In the genomic region with DNA sequence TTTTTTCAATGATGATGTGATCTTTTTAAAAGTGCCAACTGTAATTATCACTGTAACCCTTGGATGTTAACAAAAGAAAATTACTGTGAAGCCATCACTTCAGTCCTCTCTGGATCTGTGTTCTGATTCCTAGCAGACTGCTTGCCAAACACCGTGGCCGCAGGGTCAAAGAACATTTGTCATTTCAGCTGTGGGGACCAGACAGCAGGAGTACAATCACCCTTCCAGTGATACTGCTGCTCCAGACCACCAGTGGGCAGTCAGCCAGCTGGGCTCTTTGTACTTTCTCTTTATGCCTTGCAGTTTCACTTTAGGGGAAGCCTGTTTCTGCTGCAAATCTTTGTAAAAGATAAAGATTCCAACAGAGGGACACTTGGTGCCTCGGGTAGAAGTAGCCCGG, we compare ENCODE assay signal across 15 cellular contexts.
A peak's percentile ranks its signal among the peaks of the same experiment; 100 is the strongest.
DNase-seq lines count a peak whose midpoint lies in the region; ATAC-seq and TF ChIP-seq lines count a peak whose summit lies in the region.
"Had no signal": no experiment of that assay in that cellular context is flagged by ENCODE, and none has a peak within 500 bp of the region (broad histone marks: within the 10 kb centered on the region; RNA-seq: fewer than 3 reads in every experiment).

No MANE protein-coding gene starts in this region.

- CTCF ChIA-PET in SK-N-SH (lab: Yijun Ruan, JAX) = interaction anchor here (0.7 kb wide), 1 partner anchor 15 kb away, joined by 4 read pairs; no protein-coding TSS in a partner anchor

- H3K27me3 ChIP-seq in SK-N-SH (ENCODE audit: insufficient read depth) = no peaks in the 10 kb centered on the region
- H3K27me3 ChIP-seq: upper lobe of left lung had no signal

- TF ChIP-seq RAD21 in SK-N-SH (IDR thresholded peaks at IDR 0.05; ENCODE audit: low read length) = peak; percentile 48

- POLR2A ChIA-PET in SK-N-SH (lab: Yijun Ruan, JAX) = no interaction called here

- TF ChIP-seq CTCF in SK-N-SH (IDR thresholded peaks at IDR 0.05) (no peak), fibroblast of villous mesenchyme (IDR thresholded peaks at IDR 0.05; ENCODE audit: insufficient read depth, low read depth, low read length) (no peak), neural crest cell (conservative IDR thresholded peaks at IDR 0.05) (peak; percentile 19)

- H3K36me3 ChIP-seq in SK-N-SH (replicated peaks in 1 of 2; ENCODE audit: control insufficient read depth in 1 of 2, insufficient read depth in 2 of 2, low read length in 1 of 2) = no peaks in the 10 kb centered on the region
- H3K36me3 ChIP-seq: upper lobe of left lung had no signal

- no peak overlapping the region for H2AFZ ChIP-seq in SK-N-SH (ENCODE audit: low read depth)

- H3K9me2 ChIP-seq in SK-N-SH = no peaks in the 10 kb centered on the region

- no peak for ATAC-seq in GM19455 (IDR thresholded peaks at IDR 0.05; ENCODE audit: unreplicated experiment)
- ATAC-seq: HCT116 had no signal

- H3F3A ChIP-seq in SK-N-SH (replicated peaks; ENCODE audit: insufficient read depth) = no peaks in the 10 kb centered on the region

- H3K4me2 ChIP-seq in SK-N-SH = no peak overlapping the region

- H3K4me1 Mint-ChIP-seq in neural crest cell = peaks cover 5% of the 10 kb centered on the region
- H3K4me1 Mint-ChIP-seq in T-helper 2 cell treated with Interferon-gamma antibody and Interleukin-4, amounts not matched to agents 5 μg/mL and 100 μg/mL, for 36 hours (ENCODE audit: low read depth) = no peaks in the 10 kb centered on the region
- H3K4me1 Mint-ChIP-seq: B cell had no signal

- H3K4me3 Mint-ChIP-seq in neural crest cell = no peak overlapping the region
- no peak overlapping the region for H3K4me3 Mint-ChIP-seq in T-helper 2 cell treated with Interferon-gamma antibody and Interleukin-4, amounts not matched to agents 5 μg/mL and 100 μg/mL, for 36 hours
- H3K4me3 Mint-ChIP-seq: B cell had no signal

- DNase-seq in COR-L47 (lab: John Stamatoyannopoulos, UW) = peak; percentile 17
- DNase-seq in SK-N-SH = peak; percentile 79
- peak; percentile 17 for DNase-seq in fibroblast of villous mesenchyme (ENCODE audit: low read depth)
- DNase-seq in neural crest cell (ENCODE audit: low read depth, low spot score) = no peak
- DNase-seq in GM19240 (ENCODE audit: insufficient read length, low spot score) = no peak
- DNase-seq in T-helper 2 cell treated with Interferon-gamma antibody and Interleukin-4, amounts not matched to agents 5 μg/mL and 100 μg/mL, for 36 hours (ENCODE audit: low spot score) = no peak
- DNase-seq in activated naive CD4-positive, alpha-beta T cell (lab: John Stamatoyannopoulos, UW) = no peak
- DNase-seq: cortex of kidney, GDM1, NCI-H82, occipital lobe, upper lobe of left lung had no signal

- no peaks in the 10 kb centered on the region for H3K36me3 Mint-ChIP-seq in neural crest cell (ENCODE audit: low read depth)
- H3K36me3 Mint-ChIP-seq in T-helper 2 cell treated with Interferon-gamma antibody and Interleukin-4, amounts not matched to agents 5 μg/mL and 100 μg/mL, for 36 hours (ENCODE audit: low read depth) = no peaks in the 10 kb centered on the region

- H3K27ac Mint-ChIP-seq in neural crest cell (ENCODE audit: unreplicated experiment) = peak overlapping the region; percentile 19
- no peak overlapping the region for H3K27ac Mint-ChIP-seq in T-helper 2 cell treated with Interferon-gamma antibody and Interleukin-4, amounts not matched to agents 5 μg/mL and 100 μg/mL, for 36 hours
- H3K27ac Mint-ChIP-seq: B cell had no signal

- H4K20me1 ChIP-seq in SK-N-SH (ENCODE audit: insufficient read depth) = no peaks in the 10 kb centered on the region

- H3K79me2 ChIP-seq in SK-N-SH (ENCODE audit: insufficient read depth) = no peaks in the 10 kb centered on the region

- peak in 1 of 2 experiments; percentile 89; a peak in 2 of 4 replicates for TF ChIP-seq EP300 in SK-N-SH (IDR thresholded peaks at IDR 0.05; ENCODE audit: borderline replicate concordance in 1 of 2, low read depth in 1 of 2, low read length in 1 of 2)

- H3K4me3 ChIP-seq in SK-N-SH (ENCODE audit: low read depth in 2 of 2, low read length in 1 of 2) (peak overlapping the region in 1 of 2 experiments; percentile 9; a peak in 1 of 4 replicates), fibroblast of villous mesenchyme (ENCODE audit: low read depth, low read length) (no peak overlapping the region)
- H3K4me3 ChIP-seq: upper lobe of left lung had no signal

- no peak overlapping the region for H3K9ac ChIP-seq in SK-N-SH

- peaks cover 0 to 21% of the 10 kb centered on the region in 2 experiments; a peak in 2 of 4 replicates for H3K4me1 ChIP-seq in SK-N-SH (ENCODE audit: control insufficient read depth in 1 of 2, insufficient read depth in 2 of 2, low read depth in 1 of 2, low read length in 1 of 2)
- H3K4me1 ChIP-seq: upper lobe of left lung had no signal

- WGBS in SK-N-SH (ENCODE audit: low lambda C conversion rate) = 7% methylated on average over 4 of the region's 4 CpGs

- H3K9me3 Mint-ChIP-seq in neural crest cell = no peaks in the 10 kb centered on the region
- H3K9me3 Mint-ChIP-seq in T-helper 2 cell treated with Interferon-gamma antibody and Interleukin-4, amounts not matched to agents 5 μg/mL and 100 μg/mL, for 36 hours = no peaks in the 10 kb centered on the region

- no peaks in the 10 kb centered on the region; the same call in 1 of the 2 replicates for H3K9me3 ChIP-seq in SK-N-SH
- H3K9me3 ChIP-seq: upper lobe of left lung had no signal

- H3K27ac ChIP-seq in SK-N-SH (ENCODE audit: low read depth in 2 of 2, low read length in 1 of 2) = peak overlapping the region in 1 of 2 experiments; percentile 94; a peak in 2 of 4 replicates
- H3K27ac ChIP-seq: upper lobe of left lung had no signal

- no peaks in the 10 kb centered on the region for H3K27me3 Mint-ChIP-seq in neural crest cell (ENCODE audit: low read depth)
- H3K27me3 Mint-ChIP-seq in T-helper 2 cell treated with Interferon-gamma antibody and Interleukin-4, amounts not matched to agents 5 μg/mL and 100 μg/mL, for 36 hours (ENCODE audit: low read depth) = no peaks in the 10 kb centered on the region
- H3K27me3 Mint-ChIP-seq: B cell had no signal

TF ChIP-seq in SK-N-SH, 30 proteins besides CTCF, POLR2A, EP300 and RAD21:
- no peak for TF ChIP-seq SIN3A (IDR thresholded peaks at IDR 0.05; ENCODE audit: borderline replicate concordance, low read depth, low read length)
- 0 out of 2 replicates have a peak, but pooled peaks have one; percentile 17 for TF ChIP-seq MXI1 (IDR thresholded peaks at IDR 0.05; ENCODE audit: low read depth, low read length)
- no peak for TF ChIP-seq TEAD4 (IDR thresholded peaks at IDR 0.05; ENCODE audit: borderline replicate concordance, insufficient read depth)
- TF ChIP-seq RFX5 (IDR thresholded peaks at IDR 0.05; ENCODE audit: low read length) = no peak
- no peak for TF ChIP-seq MEF2A (IDR thresholded peaks at IDR 0.05; ENCODE audit: borderline replicate concordance, low read depth)
- TF ChIP-seq GATA2 (CRISPR knock-in tag; IDR thresholded peaks at IDR 0.05) = no peak; the same call in none of the 2 replicates
- TF ChIP-seq NFIC (IDR thresholded peaks at IDR 0.05; ENCODE audit: borderline replicate concordance) = no peak; the same call in 1 of the 2 replicates
- no peak for TF ChIP-seq TAF1 (IDR thresholded peaks at IDR 0.05; ENCODE audit: borderline replicate concordance, low read depth, low read length)
- no peak for TF ChIP-seq GABPA (IDR thresholded peaks at IDR 0.05; ENCODE audit: low read depth)
- TF ChIP-seq CHD2 (IDR thresholded peaks at IDR 0.05; ENCODE audit: low read length, partially characterized antibody) = peak; percentile 70
- TF ChIP-seq SMC3 (IDR thresholded peaks at IDR 0.05; ENCODE audit: low read depth, low read length) = no peak
- TF ChIP-seq IRF3 (IDR thresholded peaks at IDR 0.05; ENCODE audit: low read depth, low read length) = no peak
- TF ChIP-seq RCOR1 (IDR thresholded peaks at IDR 0.05; ENCODE audit: low read length) = peak; percentile 93
- TF ChIP-seq MAX (IDR thresholded peaks at IDR 0.05; ENCODE audit: low read depth) = no peak
- no peak for TF ChIP-seq YY1 (IDR thresholded peaks at IDR 0.05; ENCODE audit: low read depth)
- TF ChIP-seq TCF12 (IDR thresholded peaks at IDR 0.05) = peak; percentile 15; the same call in 1 of the 2 replicates

Comparison
In these comparisons a context has a peak if more than half of its experiments do, and no peak if none do; other contexts are left out.
1. DNase-seq: peak in COR-L47 (single experiment), SK-N-SH (single experiment) and fibroblast of villous mesenchyme (single experiment); none in neural crest cell (single experiment), GM19240 (single experiment), T-helper 2 cell treated with Interferon-gamma antibody and Interleukin-4, amounts not matched to agents 5 μg/mL and 100 μg/mL, for 36 hours (single experiment) and activated naive CD4-positive, alpha-beta T cell (0 of 4).